Comparison of ENCODE assay signal across 8 cellular contexts in genomic region chr4:119454491-119455270, GRCh38.
DNase-seq lines count a peak whose midpoint lies in the region; ATAC-seq and TF ChIP-seq lines count a peak whose summit lies in the region.
"Not testable (repeated sequence)": the region's sequence is repeated elsewhere in the genome, so short reads cannot be mapped to it uniquely, and the experiment has no call there.

No MANE protein-coding gene starts in this region.

- H3K4me3 Mint-ChIP-seq in activated T-cell treated with anti-CD3 and anti-CD28 coated beads, Interleukin-2, amount 50 U/mL, for 24 hours = peak overlapping the region; percentile 90

- H3K36me3 Mint-ChIP-seq in activated T-cell treated with anti-CD3 and anti-CD28 coated beads, Interleukin-2, amount 50 U/mL, for 24 hours (ENCODE audit: low read depth) = peaks cover 14% of the 10 kb centered on the region

- WGBS in esophagus, 2 donors = 0% methylated on average over 74 to 80 of the region's 80 CpGs

- peak overlapping the region; percentile 87 to 94 for H3K27ac ChIP-seq in esophagus (ENCODE audit: low read depth in 2 of 2, low read length in 1 of 2)

- H3K9ac ChIP-seq in mucosa of stomach (ENCODE audit: low read length) = peak overlapping the region; percentile 93

- DNase-seq in DMS53 (lab: John Stamatoyannopoulos, UW) (peak; percentile 98), OCI-M2 (lab: John Stamatoyannopoulos, UW; ENCODE audit: unreplicated experiment) (peak; percentile 10)
- DNase-seq in activated T-cell treated with anti-CD3 and anti-CD28 coated beads, Interleukin-2, amount 50 U/mL, for 24 hours = peak; percentile 100
- peak; percentile 98 for DNase-seq in stimulated activated CD8-positive, alpha-beta memory T cell treated with anti-CD3 and anti-CD28 coated beads, Interleukin-4, amount 100 ng/mL, for 48 hours

- H3K4me1 Mint-ChIP-seq in activated T-cell treated with anti-CD3 and anti-CD28 coated beads, Interleukin-2, amount 50 U/mL, for 24 hours (ENCODE audit: low read depth) = peaks cover 18% of the 10 kb centered on the region

- H3K27me3 ChIP-seq in esophagus (ENCODE audit: control insufficient read depth in 1 of 2, insufficient read depth in 2 of 2, low read length in 2 of 2); mucosa of stomach (ENCODE audit: control insufficient read depth, insufficient read depth, low read length): not testable (repeated sequence)

- not testable (repeated sequence) for H3K9me3 ChIP-seq in esophagus (ENCODE audit: control insufficient read depth in 2 of 2, insufficient read depth in 1 of 2, low read depth in 1 of 2, low read length in 1 of 2); mucosa of stomach (ENCODE audit: control insufficient read depth, low read length)

- TF ChIP-seq RAD21 in Ishikawa (IDR thresholded peaks at IDR 0.05; ENCODE audit: low read depth) = not testable (repeated sequence)

- ATAC-seq in GM21619 (IDR thresholded peaks at IDR 0.05; ENCODE audit: unreplicated experiment) = peak; percentile 99

- peak overlapping the region; percentile 99 for H3K27ac Mint-ChIP-seq in activated T-cell treated with anti-CD3 and anti-CD28 coated beads, Interleukin-2, amount 50 U/mL, for 24 hours

- not testable (repeated sequence) for H3K4me1 ChIP-seq in esophagus (ENCODE audit: control insufficient read depth in 2 of 2, insufficient read depth in 2 of 2, low read length in 1 of 2); mucosa of stomach (ENCODE audit: control insufficient read depth, insufficient read depth, low read length)

- not testable (repeated sequence) for H3K9me3 Mint-ChIP-seq in activated T-cell treated with anti-CD3 and anti-CD28 coated beads, Interleukin-2, amount 50 U/mL, for 24 hours

- H3K4me3 ChIP-seq in esophagus (ENCODE audit: low read depth in 1 of 2, low read length in 2 of 2) (peak overlapping the region; percentile 68 to 86), mucosa of stomach (ENCODE audit: low read length) (peak overlapping the region; percentile 46)

- H3K27me3 Mint-ChIP-seq in activated T-cell treated with anti-CD3 and anti-CD28 coated beads, Interleukin-2, amount 50 U/mL, for 24 hours = not testable (repeated sequence)

- not testable (repeated sequence) for TF ChIP-seq EP300 in Ishikawa (IDR thresholded peaks at IDR 0.05; ENCODE audit: borderline replicate concordance)

- not testable (repeated sequence) for H3K36me3 ChIP-seq in esophagus (ENCODE audit: control insufficient read depth in 2 of 2, insufficient read depth in 2 of 2, low read length in 1 of 2); mucosa of stomach (ENCODE audit: control insufficient read depth, insufficient read depth, low read length)

TF ChIP-seq in Ishikawa, 13 proteins besides CTCF, POLR2A, EP300 and RAD21:
- peak; percentile 58; the same call in 1 of the 2 replicates for TF ChIP-seq YY1 (IDR thresholded peaks at IDR 0.05; ENCODE audit: low read depth)
- peak; percentile 66; the same call in 1 of the 2 replicates for TF ChIP-seq MAX (IDR thresholded peaks at IDR 0.05)
- TF ChIP-seq EGR1 (IDR thresholded peaks at IDR 0.05) = peak; percentile 94
- peak; percentile 100 for TF ChIP-seq CREB1 (IDR thresholded peaks at IDR 0.05; ENCODE audit: low read depth)
- peak; percentile 54; the same call in 1 of the 2 replicates for TF ChIP-seq TCF12 (IDR thresholded peaks at IDR 0.05; ENCODE audit: low read depth)
- TF ChIP-seq USF1 (IDR thresholded peaks at IDR 0.05) = peak; percentile 38; the same call in 1 of the 2 replicates
- TF ChIP-seq TAF1 (IDR thresholded peaks at IDR 0.05; ENCODE audit: low read depth) = peak; percentile 65; the same call in 1 of the 2 replicates

Comparison
In these comparisons a context has a peak if more than half of its experiments do, and no peak if none do; other contexts are left out.
1. Peak in every context shown above with its lines: DNase-seq, ATAC-seq, H3K4me3 ChIP-seq and H3K27ac ChIP-seq.
2. DNase-seq: peak in every context shown above with its lines; median percentile 100 in activated T-cell treated with anti-CD3 and anti-CD28 coated beads, Interleukin-2, amount 50 U/mL, for 24 hours; 98 in DMS53; 98 in stimulated activated CD8-positive, alpha-beta memory T cell treated with anti-CD3 and anti-CD28 coated beads, Interleukin-4, amount 100 ng/mL, for 48 hours; 10 in OCI-M2.